In genomic region chr3:522888-523287, GRCh38 we compare ENCODE assay signal across 21 cellular contexts.
DNase-seq lines count a peak whose midpoint lies in the region; ATAC-seq and TF ChIP-seq lines count a peak whose summit lies in the region.
"Had no signal": no experiment of that assay in that cellular context is flagged by ENCODE, and none has a peak within 500 bp of the region (broad histone marks: within the 10 kb centered on the region; RNA-seq: fewer than 3 reads in every experiment).

No MANE protein-coding gene starts in this region.

- no peaks in the 10 kb centered on the region for H3K9me2 ChIP-seq in MM.1S (replicated peaks; ENCODE audit: insufficient read depth, low read length)
- H3K9me2 ChIP-seq in OCI-LY1 (ENCODE audit: low read depth, low read length) = no peaks in the 10 kb centered on the region

- H3K79me2 ChIP-seq in MM.1S (ENCODE audit: low read length) (no peaks in the 10 kb centered on the region), OCI-LY1 (ENCODE audit: insufficient read depth, low read length) (no peaks in the 10 kb centered on the region)

- ATAC-seq in GM19328 (IDR thresholded peaks at IDR 0.05; ENCODE audit: unreplicated experiment) (no peak), GM19452 (IDR thresholded peaks at IDR 0.05; ENCODE audit: unreplicated experiment) (no peak)
- ATAC-seq: A549; CD8-positive, alpha-beta T cell had no signal

- H2AFZ ChIP-seq in MM.1S (ENCODE audit: low read length) = peak overlapping the region; percentile 58
- H2AFZ ChIP-seq in OCI-LY1 (ENCODE audit: low read length) = no peak overlapping the region

- H3K4me2 ChIP-seq in BLaER1 (peak overlapping the region; percentile 46), MM.1S (ENCODE audit: low read depth, low read length) (peak overlapping the region; percentile 47; the same call in 1 of the 2 replicates), OCI-LY1 (ENCODE audit: low read length) (peak overlapping the region; percentile 40)
- H3K4me2 ChIP-seq: A549 had no signal

- H4K20me1 ChIP-seq in BLaER1 (no peaks in the 10 kb centered on the region), MM.1S (ENCODE audit: insufficient read depth, low read length) (no peaks in the 10 kb centered on the region), OCI-LY1 (ENCODE audit: insufficient read depth, low read length) (no peaks in the 10 kb centered on the region)

- peaks cover 24% of the 10 kb centered on the region for H3K4me1 ChIP-seq in BLaER1
- H3K4me1 ChIP-seq in MM.1S (ENCODE audit: low read length) = peaks cover 28% of the 10 kb centered on the region
- H3K4me1 ChIP-seq in OCI-LY1 (ENCODE audit: insufficient read depth, low read length, severe bottlenecking) = peaks cover 67% of the 10 kb centered on the region
- H3K4me1 ChIP-seq: A549, BE2C, Caco-2 had no signal

- H3K4me3 ChIP-seq in BLaER1 (no peak overlapping the region), MM.1S (ENCODE audit: low read length) (peak overlapping the region; percentile 22; the same call in 1 of the 2 replicates), OCI-LY1 (ENCODE audit: low read depth, low read length, poor library complexity, severe bottlenecking) (no peak overlapping the region)
- H3K4me3 ChIP-seq: A549, HAP-1 had no signal

- H3F3A ChIP-seq in MM.1S (ENCODE audit: insufficient read depth, low read length) (no peaks in the 10 kb centered on the region), OCI-LY1 (ENCODE audit: insufficient read depth, low read length) (0 out of 2 replicates have a peak, but pooled peaks cover 4% of the 10 kb centered on the region)

- H3K9me3 ChIP-seq in BLaER1 (no peaks in the 10 kb centered on the region), MM.1S (replicated peaks; ENCODE audit: insufficient read depth, low read length) (no peaks in the 10 kb centered on the region), OCI-LY1 (ENCODE audit: low read length) (no peaks in the 10 kb centered on the region)
- H3K9me3 ChIP-seq: A549, BE2C, Caco-2, HAP-1 had no signal

- DNase-seq in MM.1S = peak; percentile 40
- no peak for DNase-seq in GM19240 (ENCODE audit: insufficient read length, low spot score)
- DNase-seq: 8988T; ACHN; AML-193; BE2C; Caco-2; CD4-positive, CD25-positive, alpha-beta regulatory T cell; CD8-positive, alpha-beta T cell; DMS53; DMS79 treated with DMSO at 0.1 percent for 48 hours; GF-D8; GOT3; HFFc6 had no signal

- no peak overlapping the region for H3K9ac ChIP-seq in BLaER1
- no peak overlapping the region for H3K9ac ChIP-seq in MM.1S (ENCODE audit: low read length)
- peak overlapping the region; percentile 63 for H3K9ac ChIP-seq in OCI-LY1 (ENCODE audit: low read length)

- H3K36me3 ChIP-seq in BLaER1 = no peaks in the 10 kb centered on the region
- H3K36me3 ChIP-seq in MM.1S (replicated peaks; ENCODE audit: insufficient read depth, low read length) = no peaks in the 10 kb centered on the region
- no peaks in the 10 kb centered on the region for H3K36me3 ChIP-seq in OCI-LY1 (ENCODE audit: insufficient read depth, low read length)
- H3K36me3 ChIP-seq: BE2C, HAP-1 had no signal

- H3K27ac ChIP-seq in BLaER1 = peak overlapping the region; percentile 36
- peak overlapping the region; percentile 81 for H3K27ac ChIP-seq in MM.1S (ENCODE audit: low read length)
- peak overlapping the region; percentile 94 for H3K27ac ChIP-seq in OCI-LY1 (ENCODE audit: low read depth, low read length, poor library complexity, severe bottlenecking)
- H3K27ac ChIP-seq: A549, C4-2B had no signal

- H3K27me3 ChIP-seq in BLaER1 = no peaks in the 10 kb centered on the region
- no peaks in the 10 kb centered on the region for H3K27me3 ChIP-seq in MM.1S (replicated peaks; ENCODE audit: insufficient read depth, low read length)
- H3K27me3 ChIP-seq in OCI-LY1 (ENCODE audit: insufficient read depth, low read length) = no peaks in the 10 kb centered on the region
- H3K27me3 ChIP-seq: BE2C had no signal

- no peak for TF ChIP-seq CTCF in MM.1S (IDR thresholded peaks at IDR 0.05; ENCODE audit: low read length)
- TF ChIP-seq CTCF in OCI-LY1 (IDR thresholded peaks at IDR 0.05; ENCODE audit: low read length) = no peak

Comparison
In these comparisons a context has a peak if more than half of its experiments do, and no peak if none do; other contexts are left out.
1. H3K27ac ChIP-seq: peak in every context shown above with its lines; median percentile 94 in OCI-LY1; 81 in MM.1S; 36 in BLaER1.